20 cellular contexts compared by ENCODE assay signal in genomic region chr17:7413346-7413985, GRCh38. TPM values are rescaled to one million over a fixed set of nuclear protein-coding genes. Genes with fewer than 3 reads are reported as not detected.
DNase-seq lines count a peak whose midpoint lies in the region; ATAC-seq and TF ChIP-seq lines count a peak whose summit lies in the region.
"Had no signal": no experiment of that assay in that cellular context is flagged by ENCODE, and none has a peak within 500 bp of the region (broad histone marks: within the 10 kb centered on the region; RNA-seq: fewer than 3 reads in every experiment).

No MANE protein-coding gene starts in this region.

- peaks cover 4 to 53% (median 39%) of the 10 kb centered on the region in 11 experiments; a peak in 20 of 22 replicates for H3K36me3 ChIP-seq in BLaER1 treated with 17β-estradiol and CSF1 and Interleukin-3, amounts not matched to agents 10 nM and 100 nM
- H3K36me3 ChIP-seq in uterus: no peaks in the 10 kb centered on the region
- H3K36me3 ChIP-seq: gastrocnemius medialis had no signal

- no peak for TF ChIP-seq POLR2A in uterus (IDR thresholded peaks at IDR 0.05)

- H3K9me3 ChIP-seq in BLaER1 treated with 17β-estradiol and CSF1 and Interleukin-3, amounts not matched to agents 10 nM and 100 nM (replicated peaks in 1 of 11): no peaks in the 10 kb centered on the region
- H3K9me3 ChIP-seq in uterus: no peaks in the 10 kb centered on the region
- H3K9me3 ChIP-seq: gastrocnemius medialis, testis had no signal

- H3K27me3 Mint-ChIP-seq in neural crest cell (ENCODE audit: low read depth): no peaks in the 10 kb centered on the region
- H3K27me3 Mint-ChIP-seq: activated CD4-positive, alpha-beta T cell treated with anti-CD3 and anti-CD28 coated beads, Interleukin-2, amount 10 ng/mL, durations not matched to agents 7 days and 5 days had no signal

- ATAC-seq in HG03280 (IDR thresholded peaks at IDR 0.05; ENCODE audit: unreplicated experiment) (no peak), HG03175 (IDR thresholded peaks at IDR 0.05; ENCODE audit: unreplicated experiment) (no peak)
- ATAC-seq: activated T-cell treated with anti-CD3 and anti-CD28 coated beads, Interleukin-2, amount 50 U/mL, for 72 hours; gastrocnemius medialis had no signal

- peak overlapping the region in 7 of 11 experiments; percentile 22 to 64 (median 52); a peak in 13 of 22 replicates for H3K9ac ChIP-seq in BLaER1 treated with 17β-estradiol and CSF1 and Interleukin-3, amounts not matched to agents 10 nM and 100 nM

- peak overlapping the region; percentile 27 to 83 (median 70); a peak in 19 of 22 replicates for H3K4me2 ChIP-seq in BLaER1 treated with 17β-estradiol and CSF1 and Interleukin-3, amounts not matched to agents 10 nM and 100 nM

- TF ChIP-seq CTCF in choroid plexus epithelial cell (conservative IDR thresholded peaks at IDR 0.05; ENCODE audit: low read depth, low read length) (no peak), neural crest cell (conservative IDR thresholded peaks at IDR 0.05) (no peak), uterus (IDR thresholded peaks at IDR 0.05) (no peak)

- peak overlapping the region; percentile 6 for H3K4me3 Mint-ChIP-seq in neural crest cell
- H3K4me3 Mint-ChIP-seq: activated CD4-positive, alpha-beta T cell treated with anti-CD3 and anti-CD28 coated beads, Interleukin-2, amount 10 ng/mL, durations not matched to agents 7 days and 5 days; activated T-cell treated with anti-CD3 and anti-CD28 coated beads, Interleukin-2, amount 50 U/mL, for 72 hours; immature natural killer cell; mesothelial cell of epicardium had no signal

- no peak overlapping the region for H3K4me3 ChIP-seq in BLaER1 treated with 17β-estradiol and CSF1 and Interleukin-3, amounts not matched to agents 10 nM and 100 nM
- H3K4me3 ChIP-seq in choroid plexus epithelial cell (ENCODE audit: low read depth, low read length) (no peak overlapping the region), uterus (no peak overlapping the region)
- H3K4me3 ChIP-seq: gastrocnemius medialis, testis had no signal

- peaks cover 14% of the 10 kb centered on the region for H3K36me3 Mint-ChIP-seq in neural crest cell (ENCODE audit: low read depth)
- H3K36me3 Mint-ChIP-seq: immature natural killer cell had no signal

- H3K27me3 ChIP-seq in BLaER1 treated with 17β-estradiol and CSF1 and Interleukin-3, amounts not matched to agents 10 nM and 100 nM: no peaks in the 10 kb centered on the region
- H3K27me3 ChIP-seq in uterus: no peaks in the 10 kb centered on the region
- H3K27me3 ChIP-seq: gastrocnemius medialis, testis had no signal

- H3K27ac ChIP-seq in BLaER1 treated with 17β-estradiol and CSF1 and Interleukin-3, amounts not matched to agents 10 nM and 100 nM: peak overlapping the region in 8 of 11 experiments; percentile 13 to 60 (median 48); a peak in 12 of 22 replicates
- no peak overlapping the region for H3K27ac ChIP-seq in uterus
- H3K27ac ChIP-seq: gastrocnemius medialis, testis had no signal

- H3K27ac Mint-ChIP-seq in neural crest cell (ENCODE audit: unreplicated experiment): no peak overlapping the region
- H3K27ac Mint-ChIP-seq: activated CD4-positive, alpha-beta T cell treated with anti-CD3 and anti-CD28 coated beads, Interleukin-2, amount 10 ng/mL, durations not matched to agents 7 days and 5 days; activated T-cell treated with anti-CD3 and anti-CD28 coated beads, Interleukin-2, amount 50 U/mL, for 72 hours had no signal

- H3K4me1 ChIP-seq in BLaER1 treated with 17β-estradiol and CSF1 and Interleukin-3, amounts not matched to agents 10 nM and 100 nM: peaks cover 10 to 20% (median 16%) of the 10 kb centered on the region in 10 experiments; a peak in 18 of 20 replicates
- no peaks in the 10 kb centered on the region for H3K4me1 ChIP-seq in uterus
- H3K4me1 ChIP-seq: gastrocnemius medialis, testis had no signal

- peaks cover 0 to 11% (median 0%) of the 10 kb centered on the region in 11 experiments; a peak in 2 of 22 replicates for H4K20me1 ChIP-seq in BLaER1 treated with 17β-estradiol and CSF1 and Interleukin-3, amounts not matched to agents 10 nM and 100 nM

- DNase-seq in NCI-H226 (peak; percentile 54), choroid plexus epithelial cell (ENCODE audit: low read depth) (peak; percentile 42), neural crest cell (ENCODE audit: low read depth, low spot score) (no peak), uterus (no peak), kidney glomerular epithelial cell (lab: John Stamatoyannopoulos, UW) (no peak)
- DNase-seq: activated CD4-positive, alpha-beta T cell treated with anti-CD3 and anti-CD28 coated beads, Interleukin-2, amount 10 ng/mL, durations not matched to agents 7 days and 5 days; activated T-cell treated with anti-CD3 and anti-CD28 coated beads, Interleukin-2, amount 50 U/mL, for 72 hours; anterior cingulate cortex; dermis blood vessel endothelial cell; gastrocnemius medialis; immature natural killer cell; NCI-H2171 treated with DMSO at 0.1 percent for 48 hours; NK-92 treated with Interleukin-12 subunit alpha and Interleukin-12 subunit beta, amount 100 ng/mL, for 24 hours; SIG-M5; testis had no signal

- H3K9me3 Mint-ChIP-seq in neural crest cell: no peaks in the 10 kb centered on the region
- H3K9me3 Mint-ChIP-seq: activated CD4-positive, alpha-beta T cell treated with anti-CD3 and anti-CD28 coated beads, Interleukin-2, amount 10 ng/mL, durations not matched to agents 7 days and 5 days; activated T-cell treated with anti-CD3 and anti-CD28 coated beads, Interleukin-2, amount 50 U/mL, for 72 hours; mesothelial cell of epicardium had no signal

- intact Hi-C loops in uterus (cut with DNase I; ENCODE audit: low total_unique reads): no loop called here

- peaks cover 23% of the 10 kb centered on the region for H3K4me1 Mint-ChIP-seq in neural crest cell
- H3K4me1 Mint-ChIP-seq: immature natural killer cell had no signal

RNA-seq across cellular contexts. Expression of gene NLGN2, which starts 5.8 kb away (rescaled TPM):
- total RNA-seq in neural crest cell (104 and 106 TPM in 2 replicates), uterus (10 to 100 TPM; 14.2 to 81.9 (median 19.7) TPM)

RNA-seq across cellular contexts. Expression of gene SPEM1, which starts 6.7 kb away (rescaled TPM):
- total RNA-seq in neural crest cell (0.26 and 0.93 TPM in 2 replicates), uterus (not detected)
- total RNA-seq: activated CD4-positive, alpha-beta T cell treated with anti-CD3 and anti-CD28 coated beads, Interleukin-2, amount 10 ng/mL, durations not matched to agents 7 days and 5 days; dermis blood vessel endothelial cell; gastrocnemius medialis; posterior vena cava had no signal

RNA-seq across cellular contexts. Expression of gene TMEM256, which starts 9.6 kb away (rescaled TPM):
- 71.5 and 71.6 TPM in 2 replicates for total RNA-seq in neural crest cell
- 100 to 1,000 TPM in 3 of 4 donors, 10 to 100 TPM in 1; 26.0 to 131 (median 115) TPM for total RNA-seq in uterus

RNA-seq across cellular contexts. Expression of gene SPEM2, which starts 11.9 kb away (rescaled TPM):
- not detected in 2 replicates for total RNA-seq in neural crest cell
- not detected for total RNA-seq in uterus
- total RNA-seq: activated CD4-positive, alpha-beta T cell treated with anti-CD3 and anti-CD28 coated beads, Interleukin-2, amount 10 ng/mL, durations not matched to agents 7 days and 5 days; activated T-cell treated with anti-CD3 and anti-CD28 coated beads, Interleukin-2, amount 50 U/mL, for 72 hours; dermis blood vessel endothelial cell; gastrocnemius medialis; mesothelial cell of epicardium; posterior vena cava had no signal

RNA-seq across cellular contexts. Expression of gene SPEM3, which starts 15.2 kb away (rescaled TPM):
- not detected in 2 replicates for total RNA-seq in neural crest cell
- total RNA-seq in uterus: not detected
- total RNA-seq: activated CD4-positive, alpha-beta T cell treated with anti-CD3 and anti-CD28 coated beads, Interleukin-2, amount 10 ng/mL, durations not matched to agents 7 days and 5 days; activated T-cell treated with anti-CD3 and anti-CD28 coated beads, Interleukin-2, amount 50 U/mL, for 72 hours; dermis blood vessel endothelial cell; gastrocnemius medialis; mesothelial cell of epicardium; posterior vena cava had no signal

Comparison
In these comparisons a context has a peak if more than half of its experiments do, and no peak if none do; other contexts are left out.
1. H3K27ac ChIP-seq: peak in BLaER1 treated with 17β-estradiol and CSF1 and Interleukin-3, amounts not matched to agents 10 nM and 100 nM (8 of 11); none in uterus (0 of 2).
2. DNase-seq: peak in NCI-H226 (single experiment) and choroid plexus epithelial cell (single experiment); none in neural crest cell (single experiment), uterus (0 of 2) and kidney glomerular epithelial cell (single experiment).